In the genomic region with DNA sequence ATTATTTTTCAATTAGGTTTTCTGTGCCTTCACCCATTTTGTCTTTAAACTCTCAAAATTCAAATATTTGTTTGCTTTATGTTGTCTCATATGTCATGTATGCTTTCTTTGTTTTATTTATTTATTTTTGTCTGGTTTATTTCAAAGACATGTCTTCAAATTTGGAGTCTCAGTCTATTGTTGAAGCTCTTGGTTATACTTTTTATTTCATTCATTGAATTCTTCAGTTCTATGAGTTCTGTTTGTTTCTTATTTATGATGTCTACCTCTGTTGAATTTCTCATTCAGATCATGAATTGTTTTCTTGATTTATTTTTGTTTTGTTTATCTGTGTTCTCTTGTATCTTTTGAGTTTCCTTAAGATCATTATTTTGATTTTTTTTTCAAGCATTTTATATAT, we compare ENCODE assay signal across 33 cellular contexts.
"Had no signal": no experiment of that assay in that cellular context is flagged by ENCODE, and none has a peak within 500 bp of the region (broad histone marks: within the 10 kb centered on the region; RNA-seq: fewer than 3 reads in every experiment).

No MANE protein-coding gene starts in this region.

- H3K9ac ChIP-seq: SK-N-SH had no signal

- H3K4me1 ChIP-seq: Peyer's patch, SJSA1 had no signal

- H3K4me3 ChIP-seq: Peyer's patch, SJSA1 had no signal

- ATAC-seq: activated CD4-positive, alpha-beta T cell treated with anti-CD3 and anti-CD28 coated beads for 36 hours; activated CD4-positive, CD25-positive, alpha-beta regulatory T cell treated with anti-CD3 and anti-CD28 coated beads, Interleukin-2, amount 50 U/mL, for 24 hours; activated T-helper 17 cell treated with anti-CD3 and anti-CD28 coated beads, Interleukin-2, amount 50 U/mL, for 72 hours; PC-3; WTC11 had no signal

- H3K27ac ChIP-seq: brain microvascular endothelial cell, Peyer's patch, SJSA1 had no signal

- DNase-seq: activated CD4-positive, alpha-beta memory T cell treated with anti-CD3 and anti-CD28 coated beads for 36 hours; activated CD4-positive, alpha-beta T cell treated with anti-CD3 and anti-CD28 coated beads for 36 hours; activated CD4-positive, alpha-beta T cell treated with anti-CD3 and anti-CD28 coated beads, Interleukin-2, amount 50 U/mL, for 1 hour; activated CD8-positive, alpha-beta memory T cell treated with anti-CD3 and anti-CD28 coated beads, Interleukin-2, amount 50 U/mL, for 4 hours; activated effector memory CD4-positive, alpha-beta T cell treated with anti-CD3 and anti-CD28 coated beads, Interleukin-2, amount 50 U/mL, for 16 hours; activated naive CD4-positive, alpha-beta T cell; activated naive CD4-positive, alpha-beta T cell treated with anti-CD3 and anti-CD28 coated beads, Interleukin-2, amount 50 U/mL, for 16 hours; activated naive CD8-positive, alpha-beta T cell treated with anti-CD3 and anti-CD28 coated beads for 36 hours; activated T-cell treated with anti-CD3 and anti-CD28 coated beads for 4 hours; activated T-cell treated with anti-CD3 and anti-CD28 coated beads, Interleukin-2, amount 50 U/mL, for 48 hours; amniotic stem cell; aorta; brain microvascular endothelial cell; central memory CD4-positive, alpha-beta T cell; NCI-H1105; NCI-H1417 treated with DMSO at 0.1 percent for 48 hours; NCI-H187 treated with DMSO at 0.1 percent for 48 hours; NCI-H2081; NCI-H2171 treated with DMSO at 0.1 percent for 48 hours; NCI-H2227 treated with DMSO at 0.1 percent for 48 hours; NCI-H446; NCI-H510A treated with DMSO at 0.1 percent for 48 hours; NCI-H69; NCI-H82; PC-3; Peyer's patch; RPMI8226; SHP77 treated with DMSO at 0.1 percent for 48 hours; SK-N-SH had no signal
